Comparison of ENCODE assay signal across 18 cellular contexts in genomic region chr6:130367767-130368166, GRCh38. TPM values are rescaled to one million over a fixed set of nuclear protein-coding genes. Genes with fewer than 3 reads are reported as not detected.
DNase-seq lines count a peak whose midpoint lies in the region; FAIRE-seq and TF ChIP-seq lines count a peak whose summit lies in the region.
"Had no signal": no experiment of that assay in that cellular context is flagged by ENCODE, and none has a peak within 500 bp of the region (broad histone marks: within the 10 kb centered on the region; RNA-seq: fewer than 3 reads in every experiment).

No MANE protein-coding gene starts in this region.

- H3K4me2 ChIP-seq in osteoblast (ENCODE audit: insufficient read depth, low read length) (peak overlapping the region; percentile 83), neuronal stem cell (ENCODE audit: insufficient read depth, low read length, poor library complexity, severe bottlenecking) (no peak overlapping the region)
- H3K4me2 ChIP-seq: PC-9 had no signal

- no peak overlapping the region for H3K14ac ChIP-seq in neuronal stem cell (ENCODE audit: low read length)

- H2BK5ac ChIP-seq in neuronal stem cell (ENCODE audit: low read length) = no peak overlapping the region

- no peak overlapping the region for H3K27ac ChIP-seq in osteoblast (ENCODE audit: low read depth, low read length)
- H3K27ac ChIP-seq in neuronal stem cell (replicated peaks; ENCODE audit: low read length) = no peak overlapping the region
- H3K27ac ChIP-seq: heart left ventricle, PC-9, WERI-Rb-1 had no signal

- no peak overlapping the region for H2BK15ac ChIP-seq in neuronal stem cell (ENCODE audit: low read length)

- H3K27me3 ChIP-seq in osteoblast (ENCODE audit: insufficient read depth, low read length) = no peaks in the 10 kb centered on the region
- H3K27me3 ChIP-seq in neuronal stem cell (ENCODE audit: control insufficient read depth in 3 of 3, insufficient read depth in 3 of 3, low read depth in 1 of 3, low read length in 3 of 3) = peaks cover 0 to 54% (median 0%) of the 10 kb centered on the region in 3 experiments

- H3K4me3 ChIP-seq in fibroblast of mammary gland (ENCODE audit: control insufficient read depth, low read depth, low read length) (peak overlapping the region; percentile 87), osteoblast (ENCODE audit: insufficient read depth, low read length) (peak overlapping the region; percentile 92), neuronal stem cell (ENCODE audit: low read length in 2 of 2) (no peak overlapping the region)
- H3K4me3 ChIP-seq: PC-9 had no signal

- H4K20me1 ChIP-seq in osteoblast (ENCODE audit: insufficient read depth, low read length) = peaks cover 23% of the 10 kb centered on the region

- H3K79me1 ChIP-seq in neuronal stem cell (ENCODE audit: low read depth, low read length) = no peaks in the 10 kb centered on the region

- TF ChIP-seq CTCF in fibroblast of mammary gland (conservative IDR thresholded peaks at IDR 0.05; ENCODE audit: control insufficient read depth, insufficient read depth, low read depth, low read length) (no peak), osteoblast (IDR thresholded peaks at IDR 0.05; ENCODE audit: extremely low read depth, low read depth, low read length) (no peak)

- peaks cover 68% of the 10 kb centered on the region for H3K79me2 ChIP-seq in osteoblast (ENCODE audit: insufficient read depth, low read length)

- H4K91ac ChIP-seq in neuronal stem cell (ENCODE audit: low read depth, low read length, poor library complexity) = no peak overlapping the region

- H3K36me3 ChIP-seq in osteoblast (ENCODE audit: insufficient read depth, low read length) (no peaks in the 10 kb centered on the region), neuronal stem cell (replicated peaks in 1 of 2; ENCODE audit: control insufficient read depth in 2 of 2, insufficient read depth in 2 of 2, low read length in 2 of 2) (no peaks in the 10 kb centered on the region)
- H3K36me3 ChIP-seq: heart left ventricle, WERI-Rb-1 had no signal

- WGBS in neuronal stem cell (ENCODE audit: extremely low coverage in 2 of 2, insufficient read length in 2 of 2, insufficient replicate concordance in 1 of 2), 2 donors = no CpG with 5 or more reads among the region's 1 CpG

- no peak overlapping the region for H3K4ac ChIP-seq in neuronal stem cell (ENCODE audit: low read length)

- H3K9me3 ChIP-seq in osteoblast (ENCODE audit: low read depth, low read length) = no peaks in the 10 kb centered on the region
- no peaks in the 10 kb centered on the region for H3K9me3 ChIP-seq in neuronal stem cell (replicated peaks in 1 of 2; ENCODE audit: control insufficient read depth in 2 of 2, insufficient read depth in 1 of 2, low read depth in 1 of 2, low read length in 2 of 2)
- H3K9me3 ChIP-seq: heart left ventricle had no signal

- no peak overlapping the region for H2BK120ac ChIP-seq in neuronal stem cell (ENCODE audit: low read depth, low read length)

- no peak overlapping the region for H4K8ac ChIP-seq in neuronal stem cell (ENCODE audit: low read depth, low read length)

- H2AFZ ChIP-seq in osteoblast (ENCODE audit: low read length) (no peak overlapping the region), neuronal stem cell (ENCODE audit: low read length) (no peak overlapping the region)
- H2AFZ ChIP-seq: PC-9 had no signal

- DNase-seq in GM19239 (ENCODE audit: insufficient read length, low spot score) (no peak), NCI-H69 (lab: John Stamatoyannopoulos, UW) (peak; percentile 15), fibroblast of mammary gland (ENCODE audit: low read depth) (no peak), osteoblast (ENCODE audit: insufficient read length, low spot score, missing footprints) (no peak), A172 (ENCODE audit: low spot score) (no peak), AG08395 (ENCODE audit: low spot score) (no peak), neuronal stem cell (ENCODE audit: low spot score) (no peak), amniotic stem cell (lab: John Stamatoyannopoulos, UW) (no peak)
- DNase-seq: activated naive CD4-positive, alpha-beta T cell; heart left ventricle; naive thymus-derived CD8-positive, alpha-beta T cell; NCI-H446; right cardiac atrium; stimulated activated CD4-positive, alpha-beta T cell treated with anti-CD3 and anti-CD28 coated beads, Interleukin-2, amount 100 ng/mL, for 48 hours; trophoblast cell; WERI-Rb-1 had no signal

- no peak overlapping the region for H3K18ac ChIP-seq in neuronal stem cell (ENCODE audit: low read length)

- no peak overlapping the region for H2AK5ac ChIP-seq in neuronal stem cell (ENCODE audit: low read depth, low read length)

- H2BK12ac ChIP-seq in neuronal stem cell (ENCODE audit: low read length) = no peak overlapping the region

- H3K9ac ChIP-seq in neuronal stem cell (ENCODE audit: low read depth, low read length, poor library complexity) = no peak overlapping the region

- H3K4me1 ChIP-seq in osteoblast (ENCODE audit: insufficient read depth, low read length) = peaks cover 38% of the 10 kb centered on the region
- peaks cover 0 to 3% of the 10 kb centered on the region in 2 donors for H3K4me1 ChIP-seq in neuronal stem cell (ENCODE audit: control insufficient read depth in 2 of 2, insufficient read depth in 1 of 2, low read depth in 1 of 2, low read length in 2 of 2)

- no peak overlapping the region for H3K23ac ChIP-seq in neuronal stem cell (ENCODE audit: low read depth, low read length, poor library complexity)

- FAIRE-seq in GM19239 (lab: Jason Lieb, UNC) = peak; percentile 78
- FAIRE-seq: G401.6 had no signal

RNA-seq across cellular contexts. Expression of gene TMEM200A, which starts 1.9 kb away (rescaled TPM):
- 43.1 and 49.2 TPM in 2 replicates for total RNA-seq in osteoblast
- total RNA-seq in A172 (2014; rRNA removed; shearing (Covaris generic)) = 21.9 and 23.4 TPM in 2 replicates
- 4.7 TPM for polyA plus RNA-seq in neuronal stem cell (2013, experiment 1 of 2)
- polyA plus RNA-seq in neuronal stem cell (2013, experiment 2 of 2) = 5.1 TPM
- total RNA-seq: PC-9 had no signal
- polyA plus RNA-seq: naive thymus-derived CD8-positive, alpha-beta T cell had no signal

Comparison
In these comparisons a context has a peak if more than half of its experiments do, and no peak if none do; other contexts are left out.
1. H3K4me3 ChIP-seq: peak in fibroblast of mammary gland (single experiment) and osteoblast (single experiment); none in neuronal stem cell (0 of 2).